Comparison of ENCODE assay signal across 21 cellular contexts in genomic region chr3:39446444-39446843, GRCh38.
"Had no signal": no experiment of that assay in that cellular context is flagged by ENCODE, and none has a peak within 500 bp of the region (broad histone marks: within the 10 kb centered on the region; RNA-seq: fewer than 3 reads in every experiment).

No MANE protein-coding gene starts in this region.

- H3K4me2 ChIP-seq: neural progenitor cell, smooth muscle cell had no signal

- ATAC-seq: natural killer cell; right lobe of liver; stimulated activated naive CD8-positive, alpha-beta T cell treated with anti-CD3 and anti-CD28 coated beads, Interleukin-15, Interleukin-2, amounts not matched to agents 100 U/mL and 50 U/mL, for 24 hours had no signal

- DNase-seq: islet precursor cell; left ventricle myocardium inferior; mesendoderm; naive B cell; natural killer cell; nephron progenitor cell; occipital lobe; right lobe of liver; stimulated activated CD4-positive, alpha-beta T cell treated with anti-CD3 and anti-CD28 coated beads, Interleukin-1b, Interleukin-23, amount 100 ng/mL, for 48 hours; stimulated activated CD4-positive, alpha-beta T cell treated with anti-CD3 and anti-CD28 coated beads, Interleukin-4, amount 100 ng/mL, for 1 hour; stimulated activated naive B cell treated with anti-CD40 and anti-IgM and Interleukin-4, amounts not matched to agents 10 μg/mL and 1 μg/mL and 100 μg/mL, for 72 hours; stimulated activated naive CD8-positive, alpha-beta T cell treated with anti-CD3 and anti-CD28 coated beads, Interleukin-15, Interleukin-2, amounts not matched to agents 100 U/mL and 50 U/mL, for 24 hours; stomach; uterus had no signal

- H3K4me3 ChIP-seq: left ventricle myocardium inferior, lung, neural progenitor cell, right atrium auricular region, right lobe of liver, smooth muscle cell, stomach, suprapubic skin, tibial nerve, uterus had no signal

- H2AFZ ChIP-seq: neural progenitor cell had no signal

- H3K9me3 ChIP-seq: left ventricle myocardium inferior, neutrophil, right atrium auricular region, right lobe of liver, stomach, suprapubic skin, tibial nerve, uterus had no signal

- H3K27me3 ChIP-seq: neutrophil, right atrium auricular region, right lobe of liver, stomach, suprapubic skin, tibial nerve, uterus had no signal

- H3K27ac ChIP-seq: left ventricle myocardium inferior, neural progenitor cell, neutrophil, right atrium auricular region, right lobe of liver, stomach, suprapubic skin, tibial nerve, uterus had no signal

- H3K4me1 ChIP-seq: neural progenitor cell, right atrium auricular region, uterus had no signal

- H3K9ac ChIP-seq: neural progenitor cell had no signal

- H3K36me3 ChIP-seq: left ventricle myocardium inferior, neural progenitor cell, neutrophil, right atrium auricular region, right lobe of liver, stomach, suprapubic skin, tibial nerve, uterus had no signal
